Comparison of ENCODE assay signal across 27 cellular contexts in the genomic region with DNA sequence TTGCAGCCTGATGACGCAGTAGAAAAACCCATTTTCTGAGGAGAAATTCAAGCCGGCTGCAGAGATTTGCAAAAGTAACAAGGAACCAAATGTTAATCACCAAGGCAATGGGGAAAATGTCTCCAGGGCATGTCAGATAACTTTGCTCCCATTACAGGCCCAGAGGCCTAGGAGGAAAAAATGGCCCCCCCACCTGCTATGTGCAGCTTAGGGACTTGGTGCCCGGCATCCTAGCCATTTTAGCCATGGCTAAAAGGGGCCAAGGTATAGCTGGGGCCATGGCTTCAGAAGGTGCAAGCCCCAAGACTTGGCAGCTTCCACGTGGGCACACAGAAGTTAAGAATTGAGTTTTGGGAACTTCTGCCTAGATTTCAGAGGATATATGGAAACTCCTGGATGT.
"Had no signal": no experiment of that assay in that cellular context is flagged by ENCODE, and none has a peak within 500 bp of the region (broad histone marks: within the 10 kb centered on the region; RNA-seq: fewer than 3 reads in every experiment).

No MANE protein-coding gene starts in this region.

- H3K27ac ChIP-seq: coronary artery, dorsolateral prefrontal cortex, esophagus squamous epithelium, gastrocnemius medialis, heart right ventricle, left lung had no signal

- H3K27ac Mint-ChIP-seq: memory B cell, mesothelial cell of epicardium, naive B cell had no signal

- H3K9me3 ChIP-seq: gastrocnemius medialis had no signal

- H3K4me1 Mint-ChIP-seq: memory B cell; mesothelial cell of epicardium; naive thymus-derived CD8-positive, alpha-beta T cell had no signal

- ATAC-seq: gastrocnemius medialis; heart right ventricle; left cardiac atrium; left lung; left ventricle myocardium superior; mucosa of descending colon; naive thymus-derived CD8-positive, alpha-beta T cell had no signal

- DNase-seq: dermis blood vessel endothelial cell; dorsolateral prefrontal cortex; effector CD4-positive, alpha-beta T cell; effector memory CD4-positive, alpha-beta T cell; esophagus squamous epithelium; foreskin fibroblast; foreskin melanocyte; gastrocnemius medialis; glutamatergic neuron; head of caudate nucleus; heart right ventricle; hippocampal formation; left cardiac atrium; left lung; left ventricle myocardium superior; mammary epithelial cell; mucosa of descending colon; naive B cell; naive thymus-derived CD8-positive, alpha-beta T cell had no signal

- H3K4me3 Mint-ChIP-seq: memory B cell; mesothelial cell of epicardium; naive B cell; naive thymus-derived CD8-positive, alpha-beta T cell had no signal

- H3K27me3 ChIP-seq: dorsolateral prefrontal cortex, esophagus squamous epithelium, gastrocnemius medialis, heart right ventricle, left lung had no signal

- H3K4me1 ChIP-seq: esophagus squamous epithelium, gastrocnemius medialis, heart right ventricle, left lung had no signal

- FAIRE-seq: colon, endothelial cell of umbilical vein, islet of Langerhans, keratinocyte had no signal

- H3K4me3 ChIP-seq: coronary artery, dorsolateral prefrontal cortex, esophagus squamous epithelium, gastrocnemius medialis, heart right ventricle, left lung, lung, mucosa of descending colon had no signal

- H3K36me3 ChIP-seq: esophagus squamous epithelium, gastrocnemius medialis, heart right ventricle, left lung had no signal
